8 cellular contexts compared by ENCODE assay signal in genomic region chr14:89617471-89618291, GRCh38.
DNase-seq lines count a peak whose midpoint lies in the region; ATAC-seq and TF ChIP-seq lines count a peak whose summit lies in the region.

No MANE protein-coding gene starts in this region.

- POLR2A ChIA-PET in activated CD4-positive, alpha-beta T cell treated with anti-CD3 and anti-CD28 coated beads for 36 hours (lab: Charles Lee), result interaction anchor here (0.8 to 1.5 kb wide), 2 partner anchors 103 to 199 kb away, joined by 3 read pairs; no protein-coding TSS in a partner anchor

- H3K36me3 ChIP-seq in rectal smooth muscle tissue (ENCODE audit: control insufficient read depth, insufficient read depth, low read length), result no peaks in the 10 kb centered on the region

- H3K9me3 Mint-ChIP-seq in activated CD4-positive, alpha-beta T cell treated with anti-CD3 and anti-CD28 coated beads for 36 hours (ENCODE audit: low read depth), result no peaks in the 10 kb centered on the region
- H3K9me3 Mint-ChIP-seq in brain, result no peaks in the 10 kb centered on the region

- ATAC-seq in activated CD4-positive, alpha-beta T cell treated with anti-CD3 and anti-CD28 coated beads for 36 hours, result peak; percentile 14
- peak; percentile 32 for ATAC-seq in HG02938 (IDR thresholded peaks at IDR 0.05; ENCODE audit: unreplicated experiment)

- H3K27me3 ChIP-seq in rectal smooth muscle tissue (ENCODE audit: control insufficient read depth, insufficient read depth, low read length), result no peaks in the 10 kb centered on the region

- peaks cover 70% of the 10 kb centered on the region for H3K4me1 Mint-ChIP-seq in activated CD4-positive, alpha-beta T cell treated with anti-CD3 and anti-CD28 coated beads for 36 hours
- peaks cover 68% of the 10 kb centered on the region for H3K4me1 Mint-ChIP-seq in brain

- peak overlapping the region; percentile 97 for H3K27ac Mint-ChIP-seq in activated CD4-positive, alpha-beta T cell treated with anti-CD3 and anti-CD28 coated beads for 36 hours
- peak overlapping the region; percentile 92 to 98 (median 95) for H3K27ac Mint-ChIP-seq in brain

- peak overlapping the region; percentile 26 for H3K9ac ChIP-seq in rectal smooth muscle tissue (ENCODE audit: low read length)

- H3K4me3 ChIP-seq in iPS-11a (ENCODE audit: low read depth, low read length), result peak overlapping the region; percentile 76
- peak overlapping the region; percentile 91 for H3K4me3 ChIP-seq in rectal smooth muscle tissue (ENCODE audit: low read length)

- no peak for TF ChIP-seq CTCF in brain (conservative IDR thresholded peaks at IDR 0.05)

- DNase-seq in activated CD4-positive, alpha-beta T cell treated with anti-CD3 and anti-CD28 coated beads for 36 hours, result peak; percentile 59
- no peak for DNase-seq in activated CD4-positive, alpha-beta T cell treated with anti-CD3 and anti-CD28 coated beads for 1 hour
- DNase-seq in OCI-M1 (lab: John Stamatoyannopoulos, UW) (peak; percentile 27), kidney glomerular epithelial cell (lab: John Stamatoyannopoulos, UW) (no peak)

- H3K36me3 Mint-ChIP-seq in activated CD4-positive, alpha-beta T cell treated with anti-CD3 and anti-CD28 coated beads for 36 hours (ENCODE audit: low read depth), result peaks cover 12% of the 10 kb centered on the region
- no peaks in the 10 kb centered on the region for H3K36me3 Mint-ChIP-seq in brain

- peak overlapping the region; percentile 64 for H3K27ac ChIP-seq in rectal smooth muscle tissue (ENCODE audit: low read depth, low read length)

- peak overlapping the region; percentile 95 for H3K4me3 Mint-ChIP-seq in activated CD4-positive, alpha-beta T cell treated with anti-CD3 and anti-CD28 coated beads for 36 hours
- peak overlapping the region; percentile 93 to 99 (median 98) for H3K4me3 Mint-ChIP-seq in brain

- CTCF ChIA-PET in activated CD4-positive, alpha-beta T cell treated with anti-CD3 and anti-CD28 coated beads for 36 hours (lab: Charles Lee), result interaction anchor here (1.0 kb wide), 2 partner anchors 170 to 188 kb away, joined by 3 to 4 read pairs; no protein-coding TSS in a partner anchor

- intact Hi-C loops in activated CD4-positive, alpha-beta T cell treated with anti-CD3 and anti-CD28 coated beads for 36 hours (cut with DNase I, micrococcal nuclease), result loop anchor here (5.0 to 10.0 kb wide), 7 partner anchors 85 to 1613 kb away; partner anchors contain the start of genes GPR65 (in 1 of the 2), RPS6KA5 (in 1 of the 2) and TDP1 (in 1 of the 2)

- peaks cover 3% of the 10 kb centered on the region for H3K4me1 ChIP-seq in rectal smooth muscle tissue (ENCODE audit: control insufficient read depth, insufficient read depth, low read length)

- no peaks in the 10 kb centered on the region for H3K27me3 Mint-ChIP-seq in activated CD4-positive, alpha-beta T cell treated with anti-CD3 and anti-CD28 coated beads for 36 hours
- H3K27me3 Mint-ChIP-seq in brain, result peaks cover 6% of the 10 kb centered on the region

Comparison
In these comparisons a context has a peak if more than half of its experiments do, and no peak if none do; other contexts are left out.
1. DNase-seq: peak in activated CD4-positive, alpha-beta T cell treated with anti-CD3 and anti-CD28 coated beads for 36 hours (single experiment) and OCI-M1 (single experiment); none in activated CD4-positive, alpha-beta T cell treated with anti-CD3 and anti-CD28 coated beads for 1 hour (single experiment) and kidney glomerular epithelial cell (single experiment).